ENCODE assay signal across 7 cellular contexts in the genomic region with DNA sequence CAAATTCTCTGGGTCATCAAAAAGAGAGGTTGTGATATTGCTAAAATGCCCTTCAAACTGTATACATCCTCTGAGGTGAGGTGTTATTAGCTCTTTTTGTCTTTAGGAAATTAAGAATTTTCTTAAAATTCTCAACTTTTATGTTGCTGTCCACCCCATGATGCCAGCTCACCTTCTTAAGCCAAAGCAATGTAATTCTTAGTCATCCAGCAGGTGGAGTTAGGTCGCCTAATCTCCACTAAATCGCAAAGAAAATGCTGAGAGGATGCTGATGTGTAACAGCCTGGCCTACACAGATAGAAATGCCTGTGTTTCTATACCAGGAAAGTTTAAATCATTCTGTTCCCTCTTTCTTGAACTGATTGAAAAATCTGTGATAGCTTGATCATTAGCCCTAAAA.
DNase-seq lines count a peak whose midpoint lies in the region; ATAC-seq, FAIRE-seq and TF ChIP-seq lines count a peak whose summit lies in the region.

No MANE protein-coding gene starts in this region.

- intact Hi-C loops in PC-3 (cut with micrococcal nuclease) = loop anchor here (1.0 to 10.0 kb wide), 4 partner anchors 159 to 922 kb away; partner anchors contain the start of gene ALCAM

- H3F3A ChIP-seq in PC-3 (ENCODE audit: low read length, unreplicated experiment) = no peaks in the 10 kb centered on the region

- peak; percentile 71 for DNase-seq in GM12865 (ENCODE audit: low read depth)
- DNase-seq in HTR-8/SVneo (ENCODE audit: insufficient read length, low spot score) = peak; percentile 10
- DNase-seq in PC-3 = peak; percentile 84
- peak; percentile 58 for DNase-seq in fibroblast of mammary gland (ENCODE audit: low read depth)
- DNase-seq in renal cortical epithelial cell (ENCODE audit: low read depth) = peak; percentile 74
- DNase-seq in activated T-cell treated with anti-CD3 and anti-CD28 coated beads, Interleukin-2, amount 50 U/mL, for 48 hours = no peak

- POLR2A ChIA-PET in PC-3 (lab: Charles Lee; ENCODE audit: unreplicated experiment) = interaction anchor here (0.6 kb wide), 2 partner anchors 8 to 258 kb away, joined by 4 to 5 read pairs; no protein-coding TSS in a partner anchor

- no peak overlapping the region; the same call in 1 of the 2 replicates for H3K4me2 ChIP-seq in PC-3 (ENCODE audit: low read length)

- CTCF ChIA-PET in PC-3 (lab: Charles Lee) = interaction anchor here (0.6 to 1.2 kb wide), 4 partner anchors 770 to 998 kb away, joined by 3 to 5 read pairs (median 4); partner anchors contain the start of gene ALCAM

- H3K27me3 ChIP-seq in PC-3 (ENCODE audit: low read length) = no peaks in the 10 kb centered on the region

- H3K9me2 ChIP-seq in PC-3 (replicated peaks; ENCODE audit: low read length) = no peaks in the 10 kb centered on the region

- ATAC-seq in GM21529 (IDR thresholded peaks at IDR 0.05; ENCODE audit: unreplicated experiment) = peak; percentile 94
- peak; percentile 82 for ATAC-seq in PC-3

- no peaks in the 10 kb centered on the region for H3K36me3 ChIP-seq in PC-3 (ENCODE audit: low read depth, low read length)

- H4K20me1 ChIP-seq in PC-3 (ENCODE audit: low read length) = no peaks in the 10 kb centered on the region

- no peaks in the 10 kb centered on the region for H3K79me2 ChIP-seq in PC-3 (ENCODE audit: low read length)

- BruUV-seq in PC-3 (replicated peaks; lab: Mats Ljungman, UMichigan) = no TSS peak

- H2AFZ ChIP-seq in PC-3 (ENCODE audit: low read length) = peak overlapping the region; percentile 25; the same call in 1 of the 2 replicates

- peak overlapping the region; percentile 38 for H3K27ac ChIP-seq in PC-3 (ENCODE audit: low read length)

- H3K9ac ChIP-seq in PC-3 (ENCODE audit: low read length) = peak overlapping the region; percentile 11; the same call in 1 of the 2 replicates

- FAIRE-seq in HTR-8/SVneo (lab: Jason Lieb, UNC) = no peak

- H3K9me3 ChIP-seq in PC-3 (ENCODE audit: low read length) = no peaks in the 10 kb centered on the region

- TF ChIP-seq CTCF in GM12865 (IDR thresholded peaks at IDR 0.05; ENCODE audit: insufficient read depth, low read depth, low read length, missing control alignments) (peak; percentile 48), PC-3 (conservative IDR thresholded peaks at IDR 0.05; ENCODE audit: low read depth, low read length) (peak; percentile 86), fibroblast of mammary gland (conservative IDR thresholded peaks at IDR 0.05; ENCODE audit: control insufficient read depth, insufficient read depth, low read depth, low read length) (peak; percentile 48)

- no peak overlapping the region for H3K4me3 ChIP-seq in GM12865 (ENCODE audit: low read depth, low read length)
- no peak overlapping the region for H3K4me3 ChIP-seq in PC-3 (ENCODE audit: low read length)
- H3K4me3 ChIP-seq in fibroblast of mammary gland (ENCODE audit: control insufficient read depth, low read depth, low read length) = no peak overlapping the region

- peaks cover 28% of the 10 kb centered on the region for H3K4me1 ChIP-seq in PC-3 (ENCODE audit: insufficient read depth, low read length)

Comparison
In these comparisons a context has a peak if more than half of its experiments do, and no peak if none do; other contexts are left out.
1. DNase-seq: peak in GM12865 (single experiment), HTR-8/SVneo (single experiment), PC-3 (single experiment), fibroblast of mammary gland (single experiment) and renal cortical epithelial cell (single experiment); none in activated T-cell treated with anti-CD3 and anti-CD28 coated beads, Interleukin-2, amount 50 U/mL, for 48 hours (0 of 2).
2. Peak in every context shown above with its lines, with median percentiles within 50 percentile points of each other: CTCF ChIP-seq.